8 cellular contexts compared by ENCODE assay signal in genomic region chr21:5147685-5148084, GRCh38.
DNase-seq lines count a peak whose midpoint lies in the region; ATAC-seq, FAIRE-seq and TF ChIP-seq lines count a peak whose summit lies in the region.
"Not testable (repeated sequence)": the region's sequence is repeated elsewhere in the genome, so short reads cannot be mapped to it uniquely, and the experiment has no call there.

No MANE protein-coding gene starts in this region.

- H3K27me3 Mint-ChIP-seq in activated CD8-positive, alpha-beta memory T cell treated with anti-CD3 and anti-CD28 coated beads, Interleukin-2, amount 10 ng/mL, durations not matched to agents 7 days and 5 days: not testable (repeated sequence)

- not testable (repeated sequence) for H3K27me3 ChIP-seq in Panc1 (ENCODE audit: control insufficient read depth, insufficient read depth, low read length); brain microvascular endothelial cell (replicated peaks); transverse colon

- WGBS in transverse colon (ENCODE audit: low coverage in 1 of 2), 2 donors: no CpG with 5 or more reads among the region's 18 CpGs

- H3K4me1 ChIP-seq in Panc1 (ENCODE audit: control insufficient read depth, insufficient read depth, low read length); mucosa of descending colon (ENCODE audit: low read depth); transverse colon: not testable (repeated sequence)

- TF ChIP-seq CTCF in D721Med (IDR thresholded peaks at IDR 0.05; ENCODE audit: insufficient read depth, missing control alignments): peak; percentile 6
- not testable (repeated sequence) for TF ChIP-seq CTCF in Panc1 (IDR thresholded peaks at IDR 0.05); brain microvascular endothelial cell (IDR thresholded peaks at IDR 0.05; ENCODE audit: low read depth, low read length, missing control alignments); mucosa of descending colon (IDR thresholded peaks at IDR 0.05)
- peak in 1 of 5 experiments; percentile 19 for TF ChIP-seq CTCF in transverse colon (IDR thresholded peaks at IDR 0.05)

- H3K4me3 ChIP-seq in Panc1 (ENCODE audit: low read depth in 2 of 2, low read length in 2 of 2); brain microvascular endothelial cell (ENCODE audit: low read depth, low read length); mucosa of descending colon; transverse colon: not testable (repeated sequence)

- in situ Hi-C loops in Panc1 (cut with HindIII; ENCODE audit: low pct_unique_long_range_greater_than_20kb, low sequenced_read_pairs); brain microvascular endothelial cell (cut with HindIII; ENCODE audit: low pct_ligation_motif_present, low sequenced_read_pairs); transverse colon (cut with MboI; ENCODE audit: low pct_ligation_motif_present in 1 of 4, low pct_unique_long_range_greater_than_20kb in 1 of 4, low sequenced_read_pairs in 3 of 4): not testable (repeated sequence)

- H3K36me3 ChIP-seq in Panc1 (ENCODE audit: control insufficient read depth, insufficient read depth, low read length); brain microvascular endothelial cell (replicated peaks); mucosa of descending colon (ENCODE audit: low read depth); transverse colon: not testable (repeated sequence)

- peak; percentile 82 for ATAC-seq in Panc1
- ATAC-seq in activated CD8-positive, alpha-beta memory T cell treated with anti-CD3 and anti-CD28 coated beads, Interleukin-2, amount 10 ng/mL, durations not matched to agents 7 days and 5 days: peak; percentile 68
- peak; percentile 76 for ATAC-seq in mucosa of descending colon
- ATAC-seq in sciatic nerve: not testable (repeated sequence)

- not testable (repeated sequence) for TF ChIP-seq EP300 in transverse colon (IDR thresholded peaks at IDR 0.05; ENCODE audit: low read depth)

- not testable (repeated sequence) for BruUV-seq in Panc1 (replicated peaks; lab: Mats Ljungman, UMichigan)

- not testable (repeated sequence) for H3K4me1 Mint-ChIP-seq in activated CD8-positive, alpha-beta memory T cell treated with anti-CD3 and anti-CD28 coated beads, Interleukin-2, amount 10 ng/mL, durations not matched to agents 7 days and 5 days

- H3K9me3 Mint-ChIP-seq in activated CD8-positive, alpha-beta memory T cell treated with anti-CD3 and anti-CD28 coated beads, Interleukin-2, amount 10 ng/mL, durations not matched to agents 7 days and 5 days (ENCODE audit: low read depth): not testable (repeated sequence)

- intact Hi-C loops in Panc1 (cut with micrococcal nuclease; ENCODE audit: unreplicated experiment); cardiac septum (cut with DNase I); mucosa of descending colon (cut with DNase I, micrococcal nuclease); sciatic nerve (cut with DNase I); transverse colon (cut with DNase I; ENCODE audit: low total_unique reads): not testable (repeated sequence)

- not testable (repeated sequence) for H3K9me3 ChIP-seq in Panc1 (ENCODE audit: control insufficient read depth, insufficient read depth, low read depth, low read length); mucosa of descending colon; transverse colon

- not testable (repeated sequence) for H3K4me3 Mint-ChIP-seq in activated CD8-positive, alpha-beta memory T cell treated with anti-CD3 and anti-CD28 coated beads, Interleukin-2, amount 10 ng/mL, durations not matched to agents 7 days and 5 days

- FAIRE-seq in D721Med (lab: Jason Lieb, UNC): not testable (repeated sequence)

- not testable (repeated sequence) for H3K36me3 Mint-ChIP-seq in activated CD8-positive, alpha-beta memory T cell treated with anti-CD3 and anti-CD28 coated beads, Interleukin-2, amount 10 ng/mL, durations not matched to agents 7 days and 5 days

- not testable (repeated sequence) for H3K27ac ChIP-seq in Panc1 (ENCODE audit: low read length); brain microvascular endothelial cell; transverse colon

- POLR2A ChIA-PET in Panc1 (lab: Charles Lee): not testable (repeated sequence)

- not testable (repeated sequence) for H3K27ac Mint-ChIP-seq in activated CD8-positive, alpha-beta memory T cell treated with anti-CD3 and anti-CD28 coated beads, Interleukin-2, amount 10 ng/mL, durations not matched to agents 7 days and 5 days

- not testable (repeated sequence) for DNase-seq in D721Med (ENCODE audit: insufficient read length, low spot score); Panc1 (ENCODE audit: low read depth, low spot score)
- peak; percentile 46 for DNase-seq in activated CD8-positive, alpha-beta memory T cell treated with anti-CD3 and anti-CD28 coated beads, Interleukin-2, amount 10 ng/mL, durations not matched to agents 7 days and 5 days
- peak; percentile 0 for DNase-seq in brain microvascular endothelial cell
- peak; percentile 56 for DNase-seq in cardiac septum (ENCODE audit: low spot score)
- peak; percentile 21 to 40 (median 34) for DNase-seq in mucosa of descending colon
- peak; percentile 49 for DNase-seq in sciatic nerve (ENCODE audit: low spot score)
- DNase-seq in transverse colon: peak; percentile 13

- CTCF ChIA-PET in Panc1 (lab: Charles Lee); activated CD8-positive, alpha-beta memory T cell treated with anti-CD3 and anti-CD28 coated beads, Interleukin-2, amount 10 ng/mL, durations not matched to agents 7 days and 5 days (lab: Charles Lee): not testable (repeated sequence)

- TF ChIP-seq POLR2A in transverse colon (IDR thresholded peaks at IDR 0.05): not testable (repeated sequence)
